12 cellular contexts compared by ENCODE assay signal in the genomic region with DNA sequence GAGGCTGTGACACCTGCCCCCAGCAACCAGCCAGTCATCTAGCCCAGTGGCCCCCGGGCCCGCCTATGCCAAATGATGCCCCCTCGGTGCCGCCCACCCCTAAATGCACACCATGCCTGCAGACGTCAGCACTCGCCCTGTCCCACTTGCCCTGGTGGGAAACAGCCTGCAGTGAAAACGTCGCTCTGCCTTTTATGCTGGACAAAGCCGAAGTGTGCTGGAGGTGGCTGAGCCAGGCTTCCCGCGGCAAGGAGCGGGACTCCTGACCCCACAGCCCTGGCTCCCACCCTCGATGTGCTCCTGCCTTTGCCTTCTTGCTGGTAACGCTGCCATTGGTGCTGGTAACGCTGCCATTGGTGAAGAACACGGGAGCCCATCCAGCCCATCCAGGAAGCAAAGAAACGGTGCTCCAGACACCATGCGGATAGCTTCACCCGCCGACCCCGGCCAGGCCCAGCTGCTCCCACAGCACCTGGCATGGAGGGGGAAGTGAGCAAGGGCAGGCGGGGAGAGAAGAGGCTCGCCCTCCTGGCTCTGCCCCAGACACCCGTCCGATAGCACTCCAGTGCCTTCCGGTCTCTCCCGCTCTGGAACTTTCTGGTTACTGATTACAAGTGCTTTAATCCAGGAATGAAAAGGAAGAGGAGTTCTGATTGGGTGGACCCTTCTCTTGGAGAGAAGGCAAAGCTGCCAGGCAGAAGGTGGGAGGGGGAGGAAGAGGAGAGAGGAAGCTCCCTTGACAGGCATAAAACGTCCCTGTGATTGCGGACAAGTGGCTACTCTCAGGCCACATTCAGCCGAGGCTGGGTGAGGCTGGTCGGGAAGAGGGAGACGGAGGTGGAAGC. TPM values are rescaled to one million over a fixed set of nuclear protein-coding genes. Genes with fewer than 3 reads are reported as not detected.
A peak's percentile ranks its signal among the peaks of the same experiment; 100 is the strongest.
DNase-seq lines count a peak whose midpoint lies in the region; ATAC-seq lines count a peak whose summit lies in the region.
"Had no signal": no experiment of that assay in that cellular context is flagged by ENCODE, and none has a peak within 500 bp of the region (broad histone marks: within the 10 kb centered on the region; RNA-seq: fewer than 3 reads in every experiment).

No MANE protein-coding gene starts in this region.

- H3K9me3 ChIP-seq in BLaER1 (no peaks in the 10 kb centered on the region), mucosa of rectum (ENCODE audit: control insufficient read depth in 2 of 2, low read length in 2 of 2) (no peaks in the 10 kb centered on the region)
- H3K9me3 ChIP-seq: thoracic aorta had no signal

- H3K4me1 ChIP-seq in BLaER1, result peaks cover 41% of the 10 kb centered on the region
- peaks cover 25 to 34% of the 10 kb centered on the region in 2 donors for H3K4me1 ChIP-seq in mucosa of rectum (ENCODE audit: control insufficient read depth in 2 of 2, insufficient read depth in 2 of 2, low read length in 2 of 2)

- DNase-seq in NCI-H524 treated with DMSO at 0.1 percent for 48 hours (lab: John Stamatoyannopoulos, UW) (peak; percentile 84), glomerular visceral epithelial cell (ENCODE audit: extremely low spot score) (peak; percentile 89)
- DNase-seq in stimulated activated naive CD4-positive, alpha-beta T cell treated with Interleukin-2 at 50 U/mL for 16 hours (lab: John Stamatoyannopoulos, UW), result no peak
- no peak for DNase-seq in activated CD4-positive, alpha-beta T cell treated with anti-CD3 and anti-CD28 coated beads for 36 hours
- DNase-seq in stimulated activated CD4-positive, alpha-beta T cell treated with anti-CD3 and anti-CD28 coated beads, Interleukin-15, amount 100 ng/mL, for 24 hours, result no peak
- DNase-seq: activated B cell treated with CpG ODN at 0.5 μM for 24 hours, NCI-H2081 treated with DMSO at 0.1 percent for 48 hours had no signal

- no peaks in the 10 kb centered on the region for H3K36me3 ChIP-seq in BLaER1
- peaks cover 0 to 2% of the 10 kb centered on the region in 2 donors for H3K36me3 ChIP-seq in mucosa of rectum (ENCODE audit: control insufficient read depth in 2 of 2, insufficient read depth in 2 of 2, low read length in 2 of 2)
- H3K36me3 ChIP-seq: thoracic aorta had no signal

- intact Hi-C loops in activated CD4-positive, alpha-beta T cell treated with anti-CD3 and anti-CD28 coated beads for 36 hours (cut with DNase I, micrococcal nuclease), result loop anchor here in 1 of 2 experiments (10.0 kb wide), 1 partner anchor 944 kb away; the partner anchor contains the start of gene ASPSCR1

- H4K20me1 ChIP-seq in BLaER1, result peaks cover 58% of the 10 kb centered on the region

- peaks cover 6% of the 10 kb centered on the region for H3K9me3 Mint-ChIP-seq in activated CD4-positive, alpha-beta T cell treated with anti-CD3 and anti-CD28 coated beads for 36 hours (ENCODE audit: low read depth)
- H3K9me3 Mint-ChIP-seq: activated B cell treated with CpG ODN at 0.5 μM for 24 hours had no signal

- H3K27ac Mint-ChIP-seq in activated CD4-positive, alpha-beta T cell treated with anti-CD3 and anti-CD28 coated beads for 36 hours, result no peak overlapping the region
- H3K27ac Mint-ChIP-seq: activated B cell treated with CpG ODN at 0.5 μM for 24 hours; activated T-helper 1 cell treated with anti-CD3 and anti-CD28 coated beads, Interleukin-12 subunit alpha, Interleukin-12 subunit beta, Interleukin-2, Interleukin-4 antibody, amounts not matched to agents 30 ng/mL and 10 ng/mL and 1 ng/mL, durations not matched to agents 14 hours and 24 hours and 36 hours had no signal

- H3K4me2 ChIP-seq in BLaER1, result peak overlapping the region; percentile 66

- CTCF ChIA-PET in activated CD4-positive, alpha-beta T cell treated with anti-CD3 and anti-CD28 coated beads for 36 hours (lab: Charles Lee), result interaction anchor here (1.4 kb wide), 1 partner anchor 71 kb away, joined by 5 read pairs; no protein-coding TSS in a partner anchor

- no peak for ATAC-seq in activated CD4-positive, alpha-beta T cell treated with anti-CD3 and anti-CD28 coated beads for 36 hours
- no peak for ATAC-seq in HG03442 (IDR thresholded peaks at IDR 0.05; ENCODE audit: unreplicated experiment)

- peaks cover 2% of the 10 kb centered on the region for H3K36me3 Mint-ChIP-seq in activated CD4-positive, alpha-beta T cell treated with anti-CD3 and anti-CD28 coated beads for 36 hours (ENCODE audit: low read depth)

- H3K27ac ChIP-seq in BLaER1 (no peak overlapping the region), mucosa of rectum (ENCODE audit: low read depth in 2 of 2, low read length in 2 of 2) (peak overlapping the region; percentile 58 to 84)
- H3K27ac ChIP-seq: thoracic aorta had no signal

- no peak overlapping the region for H3K4me3 Mint-ChIP-seq in activated CD4-positive, alpha-beta T cell treated with anti-CD3 and anti-CD28 coated beads for 36 hours
- H3K4me3 Mint-ChIP-seq: activated B cell treated with CpG ODN at 0.5 μM for 24 hours; activated T-helper 1 cell treated with anti-CD3 and anti-CD28 coated beads, Interleukin-12 subunit alpha, Interleukin-12 subunit beta, Interleukin-2, Interleukin-4 antibody, amounts not matched to agents 30 ng/mL and 10 ng/mL and 1 ng/mL, durations not matched to agents 14 hours and 24 hours and 36 hours had no signal

- H3K4me1 Mint-ChIP-seq in activated CD4-positive, alpha-beta T cell treated with anti-CD3 and anti-CD28 coated beads for 36 hours, result peaks cover 16% of the 10 kb centered on the region

- POLR2A ChIA-PET in activated CD4-positive, alpha-beta T cell treated with anti-CD3 and anti-CD28 coated beads for 36 hours (lab: Charles Lee), result no interaction called here

- H3K27me3 ChIP-seq in BLaER1 (peaks cover 96% of the 10 kb centered on the region), mucosa of rectum (ENCODE audit: control insufficient read depth in 2 of 2, insufficient read depth in 2 of 2, low read length in 2 of 2) (peaks cover 15 to 16% of the 10 kb centered on the region in 2 donors)

- H3K9ac ChIP-seq in BLaER1 (no peak overlapping the region), mucosa of rectum (ENCODE audit: low read depth in 1 of 2, low read length in 2 of 2) (peak overlapping the region; percentile 28 to 59)

- no peak overlapping the region for H3K4me3 ChIP-seq in BLaER1
- H3K4me3 ChIP-seq in mucosa of rectum (ENCODE audit: low read length in 2 of 2), result peak overlapping the region; percentile 39 to 52
- H3K4me3 ChIP-seq: thoracic aorta had no signal

- peaks cover 21% of the 10 kb centered on the region for H3K27me3 Mint-ChIP-seq in activated CD4-positive, alpha-beta T cell treated with anti-CD3 and anti-CD28 coated beads for 36 hours

RNA-seq across cellular contexts. Expression of gene BAIAP2, which starts 4.0 kb away (rescaled TPM):
- 1 to 10 TPM; 4.6 to 5.0 TPM for total RNA-seq in activated CD4-positive, alpha-beta T cell treated with anti-CD3 and anti-CD28 coated beads for 36 hours

RNA-seq across cellular contexts. Expression of gene CHMP6, which starts 39.3 kb away (rescaled TPM):
- total RNA-seq in activated CD4-positive, alpha-beta T cell treated with anti-CD3 and anti-CD28 coated beads for 36 hours, result 10 to 100 TPM; 15.9 to 19.4 TPM

Comparison
In these comparisons a context has a peak if more than half of its experiments do, and no peak if none do; other contexts are left out.
1. DNase-seq: peak in NCI-H524 treated with DMSO at 0.1 percent for 48 hours (single experiment) and glomerular visceral epithelial cell (single experiment); none in stimulated activated naive CD4-positive, alpha-beta T cell treated with Interleukin-2 at 50 U/mL for 16 hours (single experiment), activated CD4-positive, alpha-beta T cell treated with anti-CD3 and anti-CD28 coated beads for 36 hours (single experiment) and stimulated activated CD4-positive, alpha-beta T cell treated with anti-CD3 and anti-CD28 coated beads, Interleukin-15, amount 100 ng/mL, for 24 hours (single experiment).